In the genomic region with DNA sequence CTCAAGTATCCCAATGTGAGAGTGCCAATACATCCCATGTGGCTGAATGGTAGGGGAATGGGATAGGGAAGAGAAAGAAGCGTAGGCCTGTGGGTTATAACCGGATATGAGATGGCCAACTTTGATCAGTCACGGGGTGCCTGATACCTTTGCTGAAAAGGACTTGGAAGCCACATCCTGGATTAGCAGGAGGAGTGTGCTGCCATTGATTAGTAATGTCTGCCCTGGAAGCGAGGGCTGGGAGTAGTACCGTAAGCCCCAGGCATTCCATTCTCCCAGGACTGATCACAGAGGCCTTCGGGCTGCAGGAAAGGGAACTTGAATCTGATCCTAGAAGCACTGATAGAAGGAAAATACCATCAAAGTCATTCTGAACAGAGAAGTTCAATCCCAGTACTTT, we compare ENCODE assay signal across 2 cellular contexts.
TF ChIP-seq lines count a peak whose summit lies in the region.

No MANE protein-coding gene starts in this region.

TF ChIP-seq in HEK293, 187 proteins besides CTCF, POLR2A, EP300 and RAD21 (continued from another document):
- TF ChIP-seq ZNF529 (tag by site-specific recombination; IDR thresholded peaks at IDR 0.05; ENCODE audit: insufficient replicate concordance) = no peak
- TF ChIP-seq ZSCAN30 (tag by site-specific recombination; IDR thresholded peaks at IDR 0.05) = no peak

TF ChIP-seq in WTC11, 78 proteins besides CTCF, POLR2A, EP300 and RAD21 (continued from another document):
- TF ChIP-seq, protein P1, sequence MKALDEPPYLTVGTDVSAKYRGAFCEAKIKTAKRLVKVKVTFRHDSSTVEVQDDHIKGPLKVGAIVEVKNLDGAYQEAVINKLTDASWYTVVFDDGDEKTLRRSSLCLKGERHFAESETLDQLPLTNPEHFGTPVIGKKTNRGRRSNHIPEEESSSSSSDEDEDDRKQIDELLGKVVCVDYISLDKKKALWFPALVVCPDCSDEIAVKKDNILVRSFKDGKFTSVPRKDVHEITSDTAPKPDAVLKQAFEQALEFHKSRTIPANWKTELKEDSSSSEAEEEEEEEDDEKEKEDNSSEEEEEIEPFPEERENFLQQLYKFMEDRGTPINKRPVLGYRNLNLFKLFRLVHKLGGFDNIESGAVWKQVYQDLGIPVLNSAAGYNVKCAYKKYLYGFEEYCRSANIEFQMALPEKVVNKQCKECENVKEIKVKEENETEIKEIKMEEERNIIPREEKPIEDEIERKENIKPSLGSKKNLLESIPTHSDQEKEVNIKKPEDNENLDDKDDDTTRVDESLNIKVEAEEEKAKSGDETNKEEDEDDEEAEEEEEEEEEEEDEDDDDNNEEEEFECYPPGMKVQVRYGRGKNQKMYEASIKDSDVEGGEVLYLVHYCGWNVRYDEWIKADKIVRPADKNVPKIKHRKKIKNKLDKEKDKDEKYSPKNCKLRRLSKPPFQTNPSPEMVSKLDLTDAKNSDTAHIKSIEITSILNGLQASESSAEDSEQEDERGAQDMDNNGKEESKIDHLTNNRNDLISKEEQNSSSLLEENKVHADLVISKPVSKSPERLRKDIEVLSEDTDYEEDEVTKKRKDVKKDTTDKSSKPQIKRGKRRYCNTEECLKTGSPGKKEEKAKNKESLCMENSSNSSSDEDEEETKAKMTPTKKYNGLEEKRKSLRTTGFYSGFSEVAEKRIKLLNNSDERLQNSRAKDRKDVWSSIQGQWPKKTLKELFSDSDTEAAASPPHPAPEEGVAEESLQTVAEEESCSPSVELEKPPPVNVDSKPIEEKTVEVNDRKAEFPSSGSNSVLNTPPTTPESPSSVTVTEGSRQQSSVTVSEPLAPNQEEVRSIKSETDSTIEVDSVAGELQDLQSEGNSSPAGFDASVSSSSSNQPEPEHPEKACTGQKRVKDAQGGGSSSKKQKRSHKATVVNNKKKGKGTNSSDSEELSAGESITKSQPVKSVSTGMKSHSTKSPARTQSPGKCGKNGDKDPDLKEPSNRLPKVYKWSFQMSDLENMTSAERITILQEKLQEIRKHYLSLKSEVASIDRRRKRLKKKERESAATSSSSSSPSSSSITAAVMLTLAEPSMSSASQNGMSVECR (CRISPR knock-in tag; IDR thresholded peaks at IDR 0.05; ENCODE audit: borderline replicate concordance) = no peak
- TF ChIP-seq ATF1 (CRISPR knock-in tag; IDR thresholded peaks at IDR 0.05) (no peak), E2F5 (CRISPR knock-in tag; IDR thresholded peaks at IDR 0.05) (no peak), NR2C2 (CRISPR knock-in tag; IDR thresholded peaks at IDR 0.05) (no peak), CREM (CRISPR knock-in tag; IDR thresholded peaks at IDR 0.05) (no peak), SMAD4 (CRISPR knock-in tag; IDR thresholded peaks at IDR 0.05) (no peak), HMGA2 (CRISPR knock-in tag; IDR thresholded peaks at IDR 0.05) (no peak), FOXP1 (CRISPR knock-in tag; IDR thresholded peaks at IDR 0.05; ENCODE audit: borderline replicate concordance) (no peak), ZNF317 (CRISPR knock-in tag; IDR thresholded peaks at IDR 0.05; ENCODE audit: borderline replicate concordance, low read depth) (no peak), FOXK1 (CRISPR knock-in tag; IDR thresholded peaks at IDR 0.05) (no peak)
- TF ChIP-seq, protein P2, sequence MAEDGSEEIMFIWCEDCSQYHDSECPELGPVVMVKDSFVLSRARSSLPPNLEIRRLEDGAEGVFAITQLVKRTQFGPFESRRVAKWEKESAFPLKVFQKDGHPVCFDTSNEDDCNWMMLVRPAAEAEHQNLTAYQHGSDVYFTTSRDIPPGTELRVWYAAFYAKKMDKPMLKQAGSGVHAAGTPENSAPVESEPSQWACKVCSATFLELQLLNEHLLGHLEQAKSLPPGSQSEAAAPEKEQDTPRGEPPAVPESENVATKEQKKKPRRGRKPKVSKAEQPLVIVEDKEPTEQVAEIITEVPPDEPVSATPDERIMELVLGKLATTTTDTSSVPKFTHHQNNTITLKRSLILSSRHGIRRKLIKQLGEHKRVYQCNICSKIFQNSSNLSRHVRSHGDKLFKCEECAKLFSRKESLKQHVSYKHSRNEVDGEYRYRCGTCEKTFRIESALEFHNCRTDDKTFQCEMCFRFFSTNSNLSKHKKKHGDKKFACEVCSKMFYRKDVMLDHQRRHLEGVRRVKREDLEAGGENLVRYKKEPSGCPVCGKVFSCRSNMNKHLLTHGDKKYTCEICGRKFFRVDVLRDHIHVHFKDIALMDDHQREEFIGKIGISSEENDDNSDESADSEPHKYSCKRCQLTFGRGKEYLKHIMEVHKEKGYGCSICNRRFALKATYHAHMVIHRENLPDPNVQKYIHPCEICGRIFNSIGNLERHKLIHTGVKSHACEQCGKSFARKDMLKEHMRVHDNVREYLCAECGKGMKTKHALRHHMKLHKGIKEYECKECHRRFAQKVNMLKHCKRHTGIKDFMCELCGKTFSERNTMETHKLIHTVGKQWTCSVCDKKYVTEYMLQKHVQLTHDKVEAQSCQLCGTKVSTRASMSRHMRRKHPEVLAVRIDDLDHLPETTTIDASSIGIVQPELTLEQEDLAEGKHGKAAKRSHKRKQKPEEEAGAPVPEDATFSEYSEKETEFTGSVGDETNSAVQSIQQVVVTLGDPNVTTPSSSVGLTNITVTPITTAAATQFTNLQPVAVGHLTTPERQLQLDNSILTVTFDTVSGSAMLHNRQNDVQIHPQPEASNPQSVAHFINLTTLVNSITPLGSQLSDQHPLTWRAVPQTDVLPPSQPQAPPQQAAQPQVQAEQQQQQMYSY (CRISPR knock-in tag; IDR thresholded peaks at IDR 0.05) = no peak
- TF ChIP-seq, protein P3, sequence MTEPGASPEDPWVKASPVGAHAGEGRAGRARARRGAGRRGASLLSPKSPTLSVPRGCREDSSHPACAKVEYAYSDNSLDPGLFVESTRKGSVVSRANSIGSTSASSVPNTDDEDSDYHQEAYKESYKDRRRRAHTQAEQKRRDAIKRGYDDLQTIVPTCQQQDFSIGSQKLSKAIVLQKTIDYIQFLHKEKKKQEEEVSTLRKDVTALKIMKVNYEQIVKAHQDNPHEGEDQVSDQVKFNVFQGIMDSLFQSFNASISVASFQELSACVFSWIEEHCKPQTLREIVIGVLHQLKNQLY (CRISPR knock-in tag; IDR thresholded peaks at IDR 0.05) = no peak
- TF ChIP-seq, protein P4, sequence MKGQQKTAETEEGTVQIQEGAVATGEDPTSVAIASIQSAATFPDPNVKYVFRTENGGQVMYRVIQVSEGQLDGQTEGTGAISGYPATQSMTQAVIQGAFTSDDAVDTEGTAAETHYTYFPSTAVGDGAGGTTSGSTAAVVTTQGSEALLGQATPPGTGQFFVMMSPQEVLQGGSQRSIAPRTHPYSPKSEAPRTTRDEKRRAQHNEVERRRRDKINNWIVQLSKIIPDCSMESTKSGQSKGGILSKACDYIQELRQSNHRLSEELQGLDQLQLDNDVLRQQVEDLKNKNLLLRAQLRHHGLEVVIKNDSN (CRISPR knock-in tag; IDR thresholded peaks at IDR 0.05) = no peak
